21 cellular contexts compared by ENCODE assay signal in the genomic region with DNA sequence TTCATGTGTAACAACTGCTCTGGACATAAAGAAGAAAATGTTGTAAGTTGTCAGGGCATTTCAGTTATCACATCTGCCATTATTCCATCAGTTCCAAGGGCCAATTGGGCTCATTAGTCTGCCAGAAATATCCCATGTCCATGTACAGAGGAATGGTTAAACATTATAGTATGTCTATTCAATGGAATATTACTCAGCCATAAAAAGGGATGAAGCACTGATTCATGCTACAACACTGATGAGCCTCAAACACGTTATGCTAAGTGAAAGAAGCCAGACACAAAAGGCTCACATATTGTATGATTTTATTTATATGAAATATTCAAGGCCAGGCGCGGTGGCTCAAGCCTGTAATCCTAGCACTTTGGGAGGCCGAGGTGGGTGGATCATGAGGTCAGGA. TPM values are rescaled to one million over a fixed set of nuclear protein-coding genes. Genes with fewer than 3 reads are reported as not detected.
A peak's percentile ranks its signal among the peaks of the same experiment; 100 is the strongest.
DNase-seq lines count a peak whose midpoint lies in the region; ATAC-seq, FAIRE-seq and TF ChIP-seq lines count a peak whose summit lies in the region.
"Had no signal": no experiment of that assay in that cellular context is flagged by ENCODE, and none has a peak within 500 bp of the region (broad histone marks: within the 10 kb centered on the region; RNA-seq: fewer than 3 reads in every experiment).

No MANE protein-coding gene starts in this region.

- CTCF ChIA-PET in K562 (lab: Yijun Ruan, JAX; ENCODE audit: low intra/inter-chr PET ratio): no interaction called here

- FAIRE-seq in K562 (lab: Jason Lieb, UNC) (no peak), urothelium cell line (lab: Jason Lieb, UNC) (peak; percentile 93)
- FAIRE-seq: A204.1, D721Med, G401.6, GM12891 had no signal

- no peak for ATAC-seq in Right ventricle myocardium superior (ENCODE audit: poor library complexity)
- no peak for ATAC-seq in K562
- ATAC-seq in GM18520 (IDR thresholded peaks at IDR 0.05; ENCODE audit: unreplicated experiment): no peak

- intact Hi-C loops in Right ventricle myocardium superior (cut with DNase I) (loop anchor here (5.0 kb wide), 1 partner anchor 33 kb away; no protein-coding TSS in a partner anchor), K562 (cut with micrococcal nuclease) (no loop called here)

- no peak for TF ChIP-seq EP300 in K562 (IDR thresholded peaks at IDR 0.05; ENCODE audit: low read length)

- in situ Hi-C loops in K562 (cut with MboI): no loop called here

- H3K27me3 ChIP-seq in right atrium auricular region: no peaks in the 10 kb centered on the region
- no peaks in the 10 kb centered on the region for H3K27me3 ChIP-seq in K562 (ENCODE audit: control insufficient read depth in 2 of 2, insufficient read depth in 2 of 2, low read length in 2 of 2)
- H3K27me3 ChIP-seq: BE2C, BLaER1 had no signal

- no peak for TF ChIP-seq CTCF in right atrium auricular region (IDR thresholded peaks at IDR 0.05)
- no peak for TF ChIP-seq CTCF in K562 (IDR thresholded peaks at IDR 0.05 in 2 of 3, conservative IDR thresholded peaks at IDR 0.05 in 1 of 3; ENCODE audit: insufficient read depth in 2 of 3, low read depth in 1 of 3, low read length in 3 of 3)

- H3K36me3 ChIP-seq in right atrium auricular region (no peaks in the 10 kb centered on the region), K562 (ENCODE audit: control insufficient read depth, insufficient read depth, low read length) (no peaks in the 10 kb centered on the region)
- H3K36me3 ChIP-seq: BE2C, BLaER1 had no signal

- no peak overlapping the region for H3K4me3 ChIP-seq in right atrium auricular region
- no peak overlapping the region for H3K4me3 ChIP-seq in K562
- H3K4me3 ChIP-seq: BLaER1 had no signal

- H3K9me3 ChIP-seq in right atrium auricular region: no peaks in the 10 kb centered on the region
- H3K9me3 ChIP-seq in K562 (replicated peaks; ENCODE audit: control insufficient read depth, insufficient read depth, low read depth, low read length): no peaks in the 10 kb centered on the region
- H3K9me3 ChIP-seq: BE2C, BLaER1, Caco-2 had no signal

- DNase-seq in Right ventricle myocardium superior (peak; percentile 6), right atrium auricular region (ENCODE audit: low spot score) (no peak), K562 (ENCODE audit: extremely low read depth in 1 of 4, low spot score in 3 of 4) (no peak), urothelium cell line (ENCODE audit: low spot score) (no peak), NCI-H748 (lab: John Stamatoyannopoulos, UW; ENCODE audit: unreplicated experiment) (no peak)
- DNase-seq: 8988T; ACHN; BE2C; C1 segment of cervical spinal cord; Caco-2; Calu3; CD4-positive, alpha-beta memory T cell; CD4-positive, CD25-positive, alpha-beta regulatory T cell; CD8-positive, alpha-beta memory T cell; GF-D8 had no signal

- no peak overlapping the region for H2AFZ ChIP-seq in K562 (ENCODE audit: low read depth, low read length)

- no peak overlapping the region for H3K4me2 ChIP-seq in K562 (ENCODE audit: insufficient read depth, low read length)
- H3K4me2 ChIP-seq: BLaER1 had no signal

- no peaks in the 10 kb centered on the region for H3K79me2 ChIP-seq in K562 (ENCODE audit: control insufficient read depth, insufficient read depth, low read length)

- BruUV-seq in K562 (replicated peaks; lab: Mats Ljungman, UMichigan): no TSS peak

- no peak for TF ChIP-seq POLR2A in K562 (conservative IDR thresholded peaks at IDR 0.05)

- TF ChIP-seq RAD21 in K562 (CRISPR knock-in tag; conservative IDR thresholded peaks at IDR 0.05 in 1 of 2, IDR thresholded peaks at IDR 0.05 in 1 of 2): no peak

- H3K27ac ChIP-seq in right atrium auricular region (no peak overlapping the region), K562 (ENCODE audit: extremely low read depth, low read depth, low read length) (no peak overlapping the region)
- H3K27ac ChIP-seq: BLaER1 had no signal

- H3K4me1 ChIP-seq in right atrium auricular region: no peaks in the 10 kb centered on the region
- H3K4me1 ChIP-seq in K562 (replicated peaks in 1 of 2; ENCODE audit: control insufficient read depth in 2 of 2, insufficient read depth in 2 of 2, low read length in 2 of 2): no peaks in the 10 kb centered on the region; a peak in 1 of 5 replicates
- H3K4me1 ChIP-seq: BE2C had no signal

- WGBS in K562 (ENCODE audit: insufficient coverage, low coverage, missing lambda C conversion rate): 62% methylated on average over 4 of the region's 4 CpGs

- H3K9ac ChIP-seq in K562 (ENCODE audit: insufficient read depth in 1 of 2, low read depth in 2 of 2, low read length in 2 of 2): no peak overlapping the region
- H3K9ac ChIP-seq: BLaER1 had no signal

- no peaks in the 10 kb centered on the region for H4K20me1 ChIP-seq in K562 (replicated peaks; ENCODE audit: control insufficient read depth, insufficient read depth, low read length)
- H4K20me1 ChIP-seq: BLaER1 had no signal

- POLR2A ChIA-PET in K562 (lab: Yijun Ruan, JAX): no interaction called here

- no peaks in the 10 kb centered on the region for H3K9me1 ChIP-seq in K562 (ENCODE audit: control insufficient read depth, insufficient read depth, low read length)

TF ChIP-seq in K562, 482 proteins besides CTCF, POLR2A, EP300 and RAD21:
- TF ChIP-seq RBM25 (IDR thresholded peaks at IDR 0.05; ENCODE audit: low read depth, low read length, severe bottlenecking): peak; percentile 56
- peak; percentile 89 for TF ChIP-seq ZNF146 (CRISPR knock-in tag; IDR thresholded peaks at IDR 0.05; ENCODE audit: unreplicated experiment)
- TF ChIP-seq ADNP (tag; IDR thresholded peaks at IDR 0.05): 0 out of 2 replicates have a peak, but pooled peaks have one; percentile 40
- no peak for TF ChIP-seq MAZ (CRISPR knock-in tag; conservative IDR thresholded peaks at IDR 0.05 in 1 of 2, IDR thresholded peaks at IDR 0.05 in 1 of 2)

RNA-seq across cellular contexts. Expression of gene CYTH3, which starts 38.2 kb away (rescaled TPM):
- 25.6 TPM for total RNA-seq in Right ventricle myocardium superior
- 10 to 100 TPM; 27.2 to 34.0 TPM for total RNA-seq in right atrium auricular region
- 23.7 and 39.3 TPM in 2 replicates for total RNA-seq in K562 (2011; cell fraction: chromatin; rRNA removed; ENCODE audit: low replicate concordance)
- total RNA-seq in K562 (2011; cell fraction: nucleolus; rRNA removed): 19.7 and 23.5 TPM in 2 replicates
- 22.3 and 24.9 TPM in 2 replicates for total RNA-seq in K562 (2011; cell fraction: nucleoplasm; rRNA removed)
- 8.8 and 14.3 TPM in 2 replicates for total RNA-seq in K562 (2014; rRNA removed)
- total RNA-seq in K562 (2014; rRNA removed; fragmentation: Illumina TruSeq; extraction: Trizol): 7.4 and 8.4 TPM in 2 replicates
- 11.5 TPM in 2 replicates for total RNA-seq in K562 (2015; rRNA removed; fragmentation: Illumina TruSeq; extraction: Trizol)
- total RNA-seq in K562 (2021): 14.8 and 15.2 TPM in 2 replicates
- polyA plus RNA-seq in K562 (2011; rRNA removed): 11.4 and 16.2 TPM in 2 replicates
- 13.6 and 14.6 TPM in 2 replicates for polyA plus RNA-seq in K562 (2011; cell fraction: cytosol; rRNA removed)
- polyA plus RNA-seq in K562 (2011; cell fraction: nucleus; rRNA removed): 43.6 and 45.1 TPM in 2 replicates
- polyA plus RNA-seq in K562 (2012): 11.3 and 12.8 TPM in 2 replicates
- polyA plus RNA-seq in K562 (2014; fragmentation: Illumina TruSeq; extraction: Trizol): 12.3 and 13.8 TPM in 2 replicates
- polyA plus RNA-seq in K562 (2014; fragmentation: Nextera tagmentation; extraction: Ambion mirVana): under 1 TPM; 0.25 to 0.42 TPM
- polyA plus RNA-seq in K562 (2014; rRNA removed): 13.8 and 17.0 TPM in 2 replicates
- polyA minus RNA-seq in K562 (2011; rRNA and poly(A)+ RNA removed): 5.5 and 6.4 TPM in 2 replicates
- polyA minus RNA-seq in K562 (2011; cell fraction: cytosol; rRNA and poly(A)+ RNA removed): 8.1 and 9.3 TPM in 2 replicates
- polyA minus RNA-seq in K562 (2011; cell fraction: nucleus; rRNA and poly(A)+ RNA removed): 9.8 and 12.1 TPM in 2 replicates

RNA-seq across cellular contexts. Expression of gene FAM220A, which starts 38.2 kb away (rescaled TPM):
- 31.8 TPM for total RNA-seq in Right ventricle myocardium superior
- total RNA-seq in right atrium auricular region: 10 to 100 TPM; 18.8 to 25.4 TPM
- 5.2 and 6.2 TPM in 2 replicates for total RNA-seq in K562 (2011; cell fraction: chromatin; rRNA removed; ENCODE audit: low replicate concordance)
- total RNA-seq in K562 (2011; cell fraction: nucleolus; rRNA removed): 4.0 and 4.3 TPM in 2 replicates
- 5.0 and 5.1 TPM in 2 replicates for total RNA-seq in K562 (2011; cell fraction: nucleoplasm; rRNA removed)
- 5.8 and 15.2 TPM in 2 replicates for total RNA-seq in K562 (2014; rRNA removed)
- total RNA-seq in K562 (2014; rRNA removed; fragmentation: Illumina TruSeq; extraction: Trizol): 5.5 and 6.0 TPM in 2 replicates
- 6.1 and 7.1 TPM in 2 replicates for total RNA-seq in K562 (2015; rRNA removed; fragmentation: Illumina TruSeq; extraction: Trizol)
- total RNA-seq in K562 (2021): 7.8 and 11.4 TPM in 2 replicates
- 10.4 and 12.1 TPM in 2 replicates for polyA plus RNA-seq in K562 (2011; rRNA removed)
- polyA plus RNA-seq in K562 (2011; cell fraction: cytosol; rRNA removed): 7.3 and 8.0 TPM in 2 replicates
- polyA plus RNA-seq in K562 (2011; cell fraction: nucleus; rRNA removed): 3.4 and 5.9 TPM in 2 replicates
- polyA plus RNA-seq in K562 (2012): 7.0 and 10.8 TPM in 2 replicates
- polyA plus RNA-seq in K562 (2014; fragmentation: Illumina TruSeq; extraction: Trizol): 6.7 and 7.2 TPM in 2 replicates
- 1 to 10 TPM in 1 of 2 experiments, under 1 TPM in 1; 0.92 to 1.1 TPM for polyA plus RNA-seq in K562 (2014; fragmentation: Nextera tagmentation; extraction: Ambion mirVana)
- polyA plus RNA-seq in K562 (2014; rRNA removed): 4.6 and 4.8 TPM in 2 replicates
- polyA minus RNA-seq in K562 (2011; rRNA and poly(A)+ RNA removed): 9.0 and 9.9 TPM in 2 replicates
- 8.9 and 10.0 TPM in 2 replicates for polyA minus RNA-seq in K562 (2011; cell fraction: cytosol; rRNA and poly(A)+ RNA removed)
- polyA minus RNA-seq in K562 (2011; cell fraction: nucleus; rRNA and poly(A)+ RNA removed): 2.2 and 3.1 TPM in 2 replicates
